In genomic region chr10:32940321-32941264, GRCh38 we compare ENCODE assay signal across 10 cellular contexts. TPM values are rescaled to one million over a fixed set of nuclear protein-coding genes. Genes with fewer than 3 reads are reported as not detected.
DNase-seq lines count a peak whose midpoint lies in the region; ATAC-seq, FAIRE-seq and TF ChIP-seq lines count a peak whose summit lies in the region.
"Had no signal": no experiment of that assay in that cellular context is flagged by ENCODE, and none has a peak within 500 bp of the region (broad histone marks: within the 10 kb centered on the region; RNA-seq: fewer than 3 reads in every experiment).

No MANE protein-coding gene starts in this region.

- no peak overlapping the region for H2AFZ ChIP-seq in astrocyte (ENCODE audit: low read depth, low read length)

- H3K4me3 ChIP-seq in CD4-positive, alpha-beta memory T cell (ENCODE audit: low read length in 2 of 2) = no peak overlapping the region
- no peak overlapping the region for H3K4me3 ChIP-seq in astrocyte (ENCODE audit: insufficient read depth, low read depth, low read length)

- CTCF ChIA-PET in CD4-positive, alpha-beta memory T cell (lab: Charles Lee; ENCODE audit: partially characterized antibody) = no interaction called here

- peaks cover 92% of the 10 kb centered on the region for H3K4me1 ChIP-seq in CD4-positive, alpha-beta memory T cell (ENCODE audit: insufficient read depth, low read length)
- peaks cover 56% of the 10 kb centered on the region for H3K4me1 ChIP-seq in astrocyte (ENCODE audit: insufficient read depth, low read length)

- peak overlapping the region; percentile 33 for H3K4me2 ChIP-seq in astrocyte (ENCODE audit: low read length)

- H3K27ac ChIP-seq in CD4-positive, alpha-beta memory T cell (ENCODE audit: low read depth, low read length) = peak overlapping the region; percentile 26
- H3K27ac ChIP-seq in astrocyte (ENCODE audit: low read depth, low read length) = no peak overlapping the region

- H3K9ac ChIP-seq in astrocyte (ENCODE audit: low read length) = no peak overlapping the region

- H3K27ac Mint-ChIP-seq in CD4-positive, alpha-beta memory T cell = peak overlapping the region; percentile 31 to 81 (median 53)
- H3K27ac Mint-ChIP-seq in astrocyte (ENCODE audit: unreplicated experiment) (no peak overlapping the region), mesothelial cell of epicardium (no peak overlapping the region)
- H3K27ac Mint-ChIP-seq in natural killer cell treated with Interleukin-12 subunit alpha and Interleukin-12 subunit beta and Interleukin-15 and Interleukin-18, amount 100 ng/mL, for 72 hours = peak overlapping the region in 1 of 2 donors; percentile 6

- intact Hi-C loops in CD4-positive, alpha-beta memory T cell (cut with micrococcal nuclease) = no loop called here

- no peaks in the 10 kb centered on the region for H3K9me3 ChIP-seq in CD4-positive, alpha-beta memory T cell (ENCODE audit: control insufficient read depth in 1 of 2, low read length in 2 of 2)
- no peaks in the 10 kb centered on the region for H3K9me3 ChIP-seq in astrocyte (ENCODE audit: insufficient read depth, low read depth, low read length)

- POLR2A ChIA-PET in CD4-positive, alpha-beta memory T cell (lab: Charles Lee; ENCODE audit: partially characterized antibody) = interaction anchor here (0.9 to 1.4 kb wide), 3 partner anchors 8 to 14 kb away, joined by 3 to 8 read pairs (median 3); no protein-coding TSS in a partner anchor

- TF ChIP-seq CTCF in astrocyte (IDR thresholded peaks at IDR 0.05; ENCODE audit: insufficient read depth, low read depth, low read length) (no peak), mesothelial cell of epicardium (IDR thresholded peaks at IDR 0.05; ENCODE audit: unreplicated experiment) (no peak)

- FAIRE-seq in astrocyte (lab: Jason Lieb, UNC) = no peak

- H3K79me2 ChIP-seq in astrocyte (ENCODE audit: insufficient read depth, low read length) = peaks cover 100% of the 10 kb centered on the region

- DNase-seq in CD4-positive, alpha-beta memory T cell = no peak
- DNase-seq in astrocyte (ENCODE audit: low read depth) (no peak), NCI-H748 (lab: John Stamatoyannopoulos, UW; ENCODE audit: unreplicated experiment) (no peak), mesothelial cell of epicardium (ENCODE audit: low spot score in 2 of 2, unreplicated experiment in 2 of 2) (no peak)
- DNase-seq in natural killer cell treated with Interleukin-12 subunit alpha and Interleukin-12 subunit beta and Interleukin-15 and Interleukin-18, amount 100 ng/mL, for 72 hours (ENCODE audit: low spot score) = no peak
- DNase-seq: NCI-H2171, SIG-M5 had no signal

- H3K4me1 Mint-ChIP-seq in CD4-positive, alpha-beta memory T cell = peaks cover 64 to 94% (median 82%) of the 10 kb centered on the region in 4 donors
- H3K4me1 Mint-ChIP-seq in astrocyte (ENCODE audit: low read depth, unreplicated experiment) (peaks cover 79% of the 10 kb centered on the region), mesothelial cell of epicardium (peaks cover 45% of the 10 kb centered on the region)
- H3K4me1 Mint-ChIP-seq in natural killer cell treated with Interleukin-12 subunit alpha and Interleukin-12 subunit beta and Interleukin-15 and Interleukin-18, amount 100 ng/mL, for 72 hours (ENCODE audit: low read depth in 2 of 2) = peaks cover 49 to 61% of the 10 kb centered on the region in 2 donors

- H3K4me3 Mint-ChIP-seq in CD4-positive, alpha-beta memory T cell = peak overlapping the region in 6 of 8 donors; percentile 18 to 68 (median 42)
- H3K4me3 Mint-ChIP-seq in astrocyte (ENCODE audit: unreplicated experiment) = no peak overlapping the region
- peak overlapping the region; percentile 31 for H3K4me3 Mint-ChIP-seq in natural killer cell treated with Interleukin-12 subunit alpha and Interleukin-12 subunit beta and Interleukin-15 and Interleukin-18, amount 100 ng/mL, for 72 hours
- H3K4me3 Mint-ChIP-seq in mesothelial cell of epicardium = no peak overlapping the region

- H3K27me3 ChIP-seq in CD4-positive, alpha-beta memory T cell (ENCODE audit: insufficient read depth, low read length) = no peaks in the 10 kb centered on the region
- no peaks in the 10 kb centered on the region for H3K27me3 ChIP-seq in astrocyte (ENCODE audit: insufficient read depth, low read length)

- H3K27me3 Mint-ChIP-seq in CD4-positive, alpha-beta memory T cell = no peaks in the 10 kb centered on the region
- H3K27me3 Mint-ChIP-seq in astrocyte (ENCODE audit: low read depth, unreplicated experiment) = no peaks in the 10 kb centered on the region
- H3K27me3 Mint-ChIP-seq in natural killer cell treated with Interleukin-12 subunit alpha and Interleukin-12 subunit beta and Interleukin-15 and Interleukin-18, amount 100 ng/mL, for 72 hours = no peaks in the 10 kb centered on the region
- H3K27me3 Mint-ChIP-seq in mesothelial cell of epicardium (ENCODE audit: low read depth) = no peaks in the 10 kb centered on the region

- H3K36me3 ChIP-seq in CD4-positive, alpha-beta memory T cell (ENCODE audit: insufficient read depth, low read length) = peaks cover 4% of the 10 kb centered on the region
- peaks cover 21% of the 10 kb centered on the region for H3K36me3 ChIP-seq in astrocyte (ENCODE audit: insufficient read depth, low read length)

- H3K9me3 Mint-ChIP-seq in CD4-positive, alpha-beta memory T cell = peaks cover 0 to 2% (median 0%) of the 10 kb centered on the region in 8 donors
- no peaks in the 10 kb centered on the region for H3K9me3 Mint-ChIP-seq in astrocyte (ENCODE audit: unreplicated experiment)
- H3K9me3 Mint-ChIP-seq in natural killer cell treated with Interleukin-12 subunit alpha and Interleukin-12 subunit beta and Interleukin-15 and Interleukin-18, amount 100 ng/mL, for 72 hours = no peaks in the 10 kb centered on the region
- no peaks in the 10 kb centered on the region for H3K9me3 Mint-ChIP-seq in mesothelial cell of epicardium

- peaks cover 34 to 61% of the 10 kb centered on the region in 2 donors for H3K36me3 Mint-ChIP-seq in CD4-positive, alpha-beta memory T cell
- H3K36me3 Mint-ChIP-seq in astrocyte (ENCODE audit: low read depth, unreplicated experiment) (peaks cover 24% of the 10 kb centered on the region), mesothelial cell of epicardium (peaks cover 7% of the 10 kb centered on the region)
- H3K36me3 Mint-ChIP-seq in natural killer cell treated with Interleukin-12 subunit alpha and Interleukin-12 subunit beta and Interleukin-15 and Interleukin-18, amount 100 ng/mL, for 72 hours = peaks cover 3% of the 10 kb centered on the region

- ATAC-seq in GM21529 (IDR thresholded peaks at IDR 0.05; ENCODE audit: unreplicated experiment) (peak; percentile 43), HG02571 (IDR thresholded peaks at IDR 0.05; ENCODE audit: unreplicated experiment) (no peak), HG03342 (IDR thresholded peaks at IDR 0.05; ENCODE audit: unreplicated experiment) (no peak)
- ATAC-seq in natural killer cell treated with Interleukin-12 subunit alpha and Interleukin-12 subunit beta and Interleukin-15 and Interleukin-18, amount 100 ng/mL, for 72 hours = peak in 1 of 2 donors; percentile 60

- peaks cover 97% of the 10 kb centered on the region for H4K20me1 ChIP-seq in astrocyte (ENCODE audit: insufficient read depth, low read length)

RNA-seq across cellular contexts. Expression of gene ITGB1, which starts 17.4 kb away (rescaled TPM):
- 100 to 1,000 TPM; 420 to 435 TPM for total RNA-seq in CD4-positive, alpha-beta memory T cell
- 100 to 1,000 TPM; 634 to 758 TPM for polyA plus RNA-seq in CD4-positive, alpha-beta memory T cell
- total RNA-seq in astrocyte (2,575 and 2,956 TPM in 2 replicates), mesothelial cell of epicardium (294 to 307 TPM (median 307 TPM) in 3 replicates)
- 100 to 1,000 TPM; 101 to 119 TPM for total RNA-seq in natural killer cell treated with Interleukin-12 subunit alpha and Interleukin-12 subunit beta and Interleukin-15 and Interleukin-18, amount 100 ng/mL, for 72 hours

Comparison
In these comparisons a context has a peak if more than half of its experiments do, and no peak if none do; other contexts are left out.
1. H3K27ac Mint-ChIP-seq: peak in CD4-positive, alpha-beta memory T cell (7 of 7); none in astrocyte (single experiment) and mesothelial cell of epicardium (single experiment).
2. H3K4me3 Mint-ChIP-seq: peak in CD4-positive, alpha-beta memory T cell (6 of 8) and natural killer cell treated with Interleukin-12 subunit alpha and Interleukin-12 subunit beta and Interleukin-15 and Interleukin-18, amount 100 ng/mL, for 72 hours (single experiment); none in astrocyte (single experiment) and mesothelial cell of epicardium (single experiment).